Comparison of ENCODE assay signal across 12 cellular contexts in genomic region chr1:6801998-6802397, GRCh38. TPM values are rescaled to one million over a fixed set of nuclear protein-coding genes. Genes with fewer than 3 reads are reported as not detected.
A peak's percentile ranks its signal among the peaks of the same experiment; 100 is the strongest.
DNase-seq lines count a peak whose midpoint lies in the region; ATAC-seq, FAIRE-seq and TF ChIP-seq lines count a peak whose summit lies in the region.
"Had no signal": no experiment of that assay in that cellular context is flagged by ENCODE, and none has a peak within 500 bp of the region (broad histone marks: within the 10 kb centered on the region; RNA-seq: fewer than 3 reads in every experiment).

No MANE protein-coding gene starts in this region.

- no peaks in the 10 kb centered on the region for H3K9me2 ChIP-seq in GM23338 (ENCODE audit: insufficient read depth)

- DNase-seq in GM23338 (ENCODE audit: low spot score) (no peak), astrocyte (ENCODE audit: low read depth) (peak; percentile 51), cardiac muscle cell (ENCODE audit: low read depth in 1 of 2, low spot score in 1 of 2) (peak; percentile 22 to 32), smooth muscle cell (lab: John Stamatoyannopoulos, UW; ENCODE audit: unreplicated experiment) (no peak), NCI-H128 (lab: John Stamatoyannopoulos, UW; ENCODE audit: unreplicated experiment) (no peak), SHP77 treated with DMSO at 0.1 percent for 48 hours (lab: John Stamatoyannopoulos, UW) (no peak)
- DNase-seq: activated naive CD4-positive, alpha-beta T cell treated with anti-CD3 and anti-CD28 coated beads, Interleukin-2, amount 50 U/mL, for 16 hours; endodermal cell; NCI-H1092; nucleus accumbens had no signal

- WGBS in smooth muscle cell (ENCODE audit: low lambda C conversion rate), result 90% methylated on average over 3 of the region's 3 CpGs

- no peak overlapping the region for H3K4me3 ChIP-seq in GM23338
- no peak overlapping the region for H3K4me3 ChIP-seq in astrocyte (ENCODE audit: insufficient read depth, low read depth, low read length)
- H3K4me3 ChIP-seq in cardiac muscle cell, result no peak overlapping the region
- no peak overlapping the region for H3K4me3 ChIP-seq in smooth muscle cell

- H3K4me1 Mint-ChIP-seq in GM23338 (peaks cover 9% of the 10 kb centered on the region; the same call in 2 of the 3 replicates), astrocyte (ENCODE audit: low read depth, unreplicated experiment) (peaks cover 18% of the 10 kb centered on the region)

- TF ChIP-seq CTCF in GM23338 (conservative IDR thresholded peaks at IDR 0.05; ENCODE audit: low read depth in 2 of 2) (no peak), astrocyte (IDR thresholded peaks at IDR 0.05; ENCODE audit: insufficient read depth, low read depth, low read length) (no peak), cardiac muscle cell (IDR thresholded peaks at IDR 0.05; ENCODE audit: low read depth, low read length) (no peak), smooth muscle cell (IDR thresholded peaks at IDR 0.05; ENCODE audit: borderline replicate concordance, insufficient read depth, poor library complexity, severe bottlenecking) (no peak)

- peaks cover 100% of the 10 kb centered on the region for H3K79me2 ChIP-seq in GM23338 (replicated peaks; ENCODE audit: insufficient read depth)
- H3K79me2 ChIP-seq in astrocyte (ENCODE audit: insufficient read depth, low read length), result peaks cover 82% of the 10 kb centered on the region
- peaks cover 97% of the 10 kb centered on the region for H3K79me2 ChIP-seq in smooth muscle cell (ENCODE audit: low read depth)

- H2AFZ ChIP-seq in GM23338 (no peak overlapping the region), astrocyte (ENCODE audit: low read depth, low read length) (no peak overlapping the region), smooth muscle cell (ENCODE audit: low read depth) (no peak overlapping the region)

- H3K27me3 Mint-ChIP-seq in GM23338 (ENCODE audit: insufficient read depth, low read depth, poor library complexity) (peaks cover 4% of the 10 kb centered on the region), astrocyte (ENCODE audit: low read depth, unreplicated experiment) (no peaks in the 10 kb centered on the region)

- H3K4me2 ChIP-seq in GM23338 (no peak overlapping the region), astrocyte (ENCODE audit: low read length) (no peak overlapping the region), smooth muscle cell (no peak overlapping the region)

- peaks cover 12% of the 10 kb centered on the region for H3K4me1 ChIP-seq in GM23338 (ENCODE audit: insufficient read depth)
- H3K4me1 ChIP-seq in astrocyte (ENCODE audit: insufficient read depth, low read length), result peaks cover 3% of the 10 kb centered on the region
- H3K4me1 ChIP-seq in cardiac muscle cell (ENCODE audit: low read depth), result peaks cover 57% of the 10 kb centered on the region
- no peaks in the 10 kb centered on the region for H3K4me1 ChIP-seq in smooth muscle cell (ENCODE audit: low read depth)

- H4K20me1 ChIP-seq in GM23338 (replicated peaks; ENCODE audit: insufficient read depth), result peaks cover 68% of the 10 kb centered on the region
- H4K20me1 ChIP-seq in astrocyte (ENCODE audit: insufficient read depth, low read length), result peaks cover 53% of the 10 kb centered on the region
- H4K20me1 ChIP-seq in smooth muscle cell (ENCODE audit: low read depth), result peaks cover 87% of the 10 kb centered on the region

- no peak; the same call in 1 of the 3 replicates for ATAC-seq in GM23338
- no peak for ATAC-seq in GM21381 (IDR thresholded peaks at IDR 0.05; ENCODE audit: unreplicated experiment)
- ATAC-seq in HG03457 (IDR thresholded peaks at IDR 0.05; ENCODE audit: unreplicated experiment), result no peak

- H3K9me3 ChIP-seq in astrocyte (ENCODE audit: insufficient read depth, low read depth, low read length) (no peaks in the 10 kb centered on the region), cardiac muscle cell (ENCODE audit: low read depth) (no peaks in the 10 kb centered on the region), smooth muscle cell (replicated peaks; ENCODE audit: low read depth) (no peaks in the 10 kb centered on the region)

- H3K27ac Mint-ChIP-seq in GM23338 (peak overlapping the region; percentile 3; the same call in 1 of the 2 replicates), astrocyte (ENCODE audit: unreplicated experiment) (no peak overlapping the region)

- H3K4me3 Mint-ChIP-seq in GM23338 (no peak overlapping the region), astrocyte (ENCODE audit: unreplicated experiment) (no peak overlapping the region)
- H3K4me3 Mint-ChIP-seq: endodermal cell had no signal

- H3K27ac ChIP-seq in GM23338 (ENCODE audit: low read depth) (peak overlapping the region; percentile 55; the same call in 1 of the 2 replicates), astrocyte (ENCODE audit: low read depth, low read length) (no peak overlapping the region), cardiac muscle cell (peak overlapping the region; percentile 93), smooth muscle cell (ENCODE audit: low read depth) (peak overlapping the region; percentile 63)

- H3F3A ChIP-seq in GM23338 (replicated peaks; ENCODE audit: low read depth) (no peaks in the 10 kb centered on the region), smooth muscle cell (ENCODE audit: low read depth) (no peaks in the 10 kb centered on the region)

- H3K36me3 Mint-ChIP-seq in GM23338 (ENCODE audit: low read depth) (no peaks in the 10 kb centered on the region), astrocyte (ENCODE audit: low read depth, unreplicated experiment) (no peaks in the 10 kb centered on the region)

- H3K9me3 Mint-ChIP-seq in GM23338 (no peaks in the 10 kb centered on the region), astrocyte (ENCODE audit: unreplicated experiment) (no peaks in the 10 kb centered on the region)
- H3K9me3 Mint-ChIP-seq: endodermal cell had no signal

- no peak for FAIRE-seq in astrocyte (lab: Jason Lieb, UNC)

- H3K27me3 ChIP-seq in GM23338 (ENCODE audit: insufficient read depth), result no peaks in the 10 kb centered on the region
- no peaks in the 10 kb centered on the region for H3K27me3 ChIP-seq in astrocyte (ENCODE audit: insufficient read depth, low read length)
- H3K27me3 ChIP-seq in cardiac muscle cell, result no peaks in the 10 kb centered on the region
- no peaks in the 10 kb centered on the region for H3K27me3 ChIP-seq in smooth muscle cell (ENCODE audit: low read depth)

- H3K36me3 ChIP-seq in GM23338 (ENCODE audit: insufficient read depth) (no peaks in the 10 kb centered on the region), astrocyte (ENCODE audit: insufficient read depth, low read length) (no peaks in the 10 kb centered on the region), cardiac muscle cell (no peaks in the 10 kb centered on the region), smooth muscle cell (ENCODE audit: low read depth) (no peaks in the 10 kb centered on the region)

- H3K9ac ChIP-seq in astrocyte (ENCODE audit: low read length) (no peak overlapping the region), smooth muscle cell (ENCODE audit: low read depth) (no peak overlapping the region)

TF ChIP-seq in GM23338, 12 proteins besides CTCF, POLR2A, EP300 and RAD21 (continues in another document):
- TF ChIP-seq STAT1 (IDR thresholded peaks at IDR 0.05; ENCODE audit: unreplicated experiment) (no peak), EZH2phosphoT487 (IDR thresholded peaks at IDR 0.05; ENCODE audit: unreplicated experiment) (no peak), JUNB (IDR thresholded peaks at IDR 0.05; ENCODE audit: unreplicated experiment) (no peak), EZH2 (IDR thresholded peaks at IDR 0.05; ENCODE audit: low read depth, unreplicated experiment) (no peak), CREB1 (CRISPR knock-in tag; IDR thresholded peaks at IDR 0.05; ENCODE audit: low read depth) (no peak), ZNF331 (CRISPR knock-in tag; IDR thresholded peaks at IDR 0.05; ENCODE audit: low read depth) (no peak), POLR2AphosphoS5 (IDR thresholded peaks at IDR 0.05; ENCODE audit: low read depth) (no peak)
- TF ChIP-seq, protein P1, sequence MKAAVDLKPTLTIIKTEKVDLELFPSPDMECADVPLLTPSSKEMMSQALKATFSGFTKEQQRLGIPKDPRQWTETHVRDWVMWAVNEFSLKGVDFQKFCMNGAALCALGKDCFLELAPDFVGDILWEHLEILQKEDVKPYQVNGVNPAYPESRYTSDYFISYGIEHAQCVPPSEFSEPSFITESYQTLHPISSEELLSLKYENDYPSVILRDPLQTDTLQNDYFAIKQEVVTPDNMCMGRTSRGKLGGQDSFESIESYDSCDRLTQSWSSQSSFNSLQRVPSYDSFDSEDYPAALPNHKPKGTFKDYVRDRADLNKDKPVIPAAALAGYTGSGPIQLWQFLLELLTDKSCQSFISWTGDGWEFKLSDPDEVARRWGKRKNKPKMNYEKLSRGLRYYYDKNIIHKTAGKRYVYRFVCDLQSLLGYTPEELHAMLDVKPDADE (IDR thresholded peaks at IDR 0.05), result no peak
- TF ChIP-seq, protein P2, sequence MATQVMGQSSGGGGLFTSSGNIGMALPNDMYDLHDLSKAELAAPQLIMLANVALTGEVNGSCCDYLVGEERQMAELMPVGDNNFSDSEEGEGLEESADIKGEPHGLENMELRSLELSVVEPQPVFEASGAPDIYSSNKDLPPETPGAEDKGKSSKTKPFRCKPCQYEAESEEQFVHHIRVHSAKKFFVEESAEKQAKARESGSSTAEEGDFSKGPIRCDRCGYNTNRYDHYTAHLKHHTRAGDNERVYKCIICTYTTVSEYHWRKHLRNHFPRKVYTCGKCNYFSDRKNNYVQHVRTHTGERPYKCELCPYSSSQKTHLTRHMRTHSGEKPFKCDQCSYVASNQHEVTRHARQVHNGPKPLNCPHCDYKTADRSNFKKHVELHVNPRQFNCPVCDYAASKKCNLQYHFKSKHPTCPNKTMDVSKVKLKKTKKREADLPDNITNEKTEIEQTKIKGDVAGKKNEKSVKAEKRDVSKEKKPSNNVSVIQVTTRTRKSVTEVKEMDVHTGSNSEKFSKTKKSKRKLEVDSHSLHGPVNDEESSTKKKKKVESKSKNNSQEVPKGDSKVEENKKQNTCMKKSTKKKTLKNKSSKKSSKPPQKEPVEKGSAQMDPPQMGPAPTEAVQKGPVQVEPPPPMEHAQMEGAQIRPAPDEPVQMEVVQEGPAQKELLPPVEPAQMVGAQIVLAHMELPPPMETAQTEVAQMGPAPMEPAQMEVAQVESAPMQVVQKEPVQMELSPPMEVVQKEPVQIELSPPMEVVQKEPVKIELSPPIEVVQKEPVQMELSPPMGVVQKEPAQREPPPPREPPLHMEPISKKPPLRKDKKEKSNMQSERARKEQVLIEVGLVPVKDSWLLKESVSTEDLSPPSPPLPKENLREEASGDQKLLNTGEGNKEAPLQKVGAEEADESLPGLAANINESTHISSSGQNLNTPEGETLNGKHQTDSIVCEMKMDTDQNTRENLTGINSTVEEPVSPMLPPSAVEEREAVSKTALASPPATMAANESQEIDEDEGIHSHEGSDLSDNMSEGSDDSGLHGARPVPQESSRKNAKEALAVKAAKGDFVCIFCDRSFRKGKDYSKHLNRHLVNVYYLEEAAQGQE (IDR thresholded peaks at IDR 0.05; ENCODE audit: unreplicated experiment), result no peak

RNA-seq across cellular contexts. Expression of gene CAMTA1, which starts 16.7 kb away (rescaled TPM):
- total RNA-seq in GM23338 (2014; rRNA removed; shearing (Covaris generic)), result 115 and 119 TPM in 2 replicates
- polyA plus RNA-seq in GM23338 (2016; fragmentation: Nextera tagmentation; extraction: Ambion mirVana) (519 and 580 TPM in 2 replicates), cardiac muscle cell (336 and 341 TPM in 2 replicates), smooth muscle cell (139 and 156 TPM in 2 replicates)
- total RNA-seq in astrocyte (69.2 and 77.6 TPM in 2 replicates), cardiac muscle cell (209 and 213 TPM in 2 replicates), smooth muscle cell (127 and 145 TPM in 2 replicates)

Comparison
In these comparisons a context has a peak if more than half of its experiments do, and no peak if none do; other contexts are left out.
1. DNase-seq: peak in astrocyte (single experiment) and cardiac muscle cell (2 of 2); none in GM23338 (single experiment), smooth muscle cell (single experiment), NCI-H128 (single experiment) and SHP77 treated with DMSO at 0.1 percent for 48 hours (single experiment).